ENCODE assay signal across 29 cellular contexts in the genomic region with DNA sequence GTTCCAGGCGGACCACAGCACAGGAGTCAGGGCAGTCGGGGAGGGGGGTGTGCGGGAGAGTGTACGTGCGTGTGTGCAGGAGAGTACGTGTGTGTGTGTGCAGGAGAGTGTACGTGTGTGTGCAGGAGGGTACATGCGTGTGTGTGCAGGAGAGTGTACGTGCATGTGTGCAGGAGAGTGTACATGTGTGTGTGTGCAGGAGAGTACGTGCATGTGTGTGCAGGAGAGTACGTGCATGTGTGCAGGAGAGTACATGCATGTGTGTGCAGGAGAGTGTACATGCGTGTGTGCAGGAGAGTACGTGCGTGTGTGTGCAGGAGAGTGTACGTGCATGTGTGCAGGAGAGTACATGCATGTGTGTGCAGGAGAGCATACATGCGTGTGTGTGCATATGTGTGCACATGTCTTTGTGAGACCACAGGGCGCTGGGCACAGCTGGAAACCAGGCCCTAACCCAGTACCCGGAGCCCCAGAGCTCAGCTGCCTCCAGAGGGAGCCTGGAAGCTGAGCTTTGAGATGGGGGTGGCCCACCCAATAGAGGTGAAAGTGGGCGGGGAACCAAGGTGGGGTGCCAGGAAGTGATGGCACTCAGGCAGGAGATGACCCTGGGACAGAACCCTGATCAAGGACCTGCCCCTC. TPM values are rescaled to one million over a fixed set of nuclear protein-coding genes. Genes with fewer than 3 reads are reported as not detected.
DNase-seq lines count a peak whose midpoint lies in the region; FAIRE-seq and TF ChIP-seq lines count a peak whose summit lies in the region.
"Had no signal": no experiment of that assay in that cellular context is flagged by ENCODE, and none has a peak within 500 bp of the region (broad histone marks: within the 10 kb centered on the region; RNA-seq: fewer than 3 reads in every experiment).

No MANE protein-coding gene starts in this region.

- no peaks in the 10 kb centered on the region for H3K36me3 ChIP-seq in Karpas-422 (ENCODE audit: insufficient read depth, low read length)
- no peaks in the 10 kb centered on the region for H3K36me3 ChIP-seq in kidney (ENCODE audit: control insufficient read depth in 1 of 2, insufficient read depth in 2 of 2, low read length in 2 of 2)
- no peaks in the 10 kb centered on the region for H3K36me3 ChIP-seq in trophoblast cell (ENCODE audit: control insufficient read depth in 1 of 2, insufficient read depth in 2 of 2, low read length in 2 of 2)
- H3K36me3 ChIP-seq in colonic mucosa, result no peaks in the 10 kb centered on the region
- H3K36me3 ChIP-seq in MM.1S (replicated peaks; ENCODE audit: insufficient read depth, low read length), result no peaks in the 10 kb centered on the region
- H3K36me3 ChIP-seq: BLaER1 treated with 17β-estradiol and CSF1 and Interleukin-3, amounts not matched to agents 10 nM and 100 nM had no signal

- no peaks in the 10 kb centered on the region for H3F3A ChIP-seq in MM.1S (ENCODE audit: insufficient read depth, low read length)

- H3K27ac ChIP-seq in Karpas-422 (ENCODE audit: low read length) (no peak overlapping the region), kidney (ENCODE audit: low read depth in 2 of 2, low read length in 2 of 2) (no peak overlapping the region), trophoblast cell (ENCODE audit: low read depth, low read length) (no peak overlapping the region), colonic mucosa (no peak overlapping the region), MM.1S (ENCODE audit: low read length) (no peak overlapping the region)
- H3K27ac ChIP-seq: A549; BLaER1 treated with 17β-estradiol and CSF1 and Interleukin-3, amounts not matched to agents 10 nM and 100 nM; PC-9 had no signal

- H2BK5ac ChIP-seq in trophoblast cell (ENCODE audit: low read depth, low read length, poor library complexity), result no peak overlapping the region

- no peak overlapping the region for H2BK12ac ChIP-seq in trophoblast cell (ENCODE audit: low read length)

- H3K23ac ChIP-seq in trophoblast cell (ENCODE audit: low read length), result no peak overlapping the region

- no peaks in the 10 kb centered on the region for H3K79me1 ChIP-seq in trophoblast cell (ENCODE audit: low read length)

- no peaks in the 10 kb centered on the region for H3K79me2 ChIP-seq in Karpas-422 (ENCODE audit: low read length)
- no peaks in the 10 kb centered on the region for H3K79me2 ChIP-seq in trophoblast cell (ENCODE audit: control insufficient read depth, insufficient read depth, low read length, poor library complexity)
- H3K79me2 ChIP-seq in MM.1S (ENCODE audit: low read length), result no peaks in the 10 kb centered on the region

- H3K14ac ChIP-seq in trophoblast cell (ENCODE audit: low read length), result no peak overlapping the region

- no peaks in the 10 kb centered on the region for H3K27me3 ChIP-seq in Karpas-422 (ENCODE audit: low read length)
- no peaks in the 10 kb centered on the region for H3K27me3 ChIP-seq in trophoblast cell (ENCODE audit: insufficient read depth, low read length)
- peaks cover 9% of the 10 kb centered on the region for H3K27me3 ChIP-seq in colonic mucosa
- no peaks in the 10 kb centered on the region; the same call in 1 of the 2 replicates for H3K27me3 ChIP-seq in MM.1S (replicated peaks; ENCODE audit: insufficient read depth, low read length)

- peak; percentile 83 for FAIRE-seq in GM12891 (lab: Jason Lieb, UNC)
- FAIRE-seq in kidney (lab: Jason Lieb, UNC), result no peak
- FAIRE-seq: A549, G401.6, GM19239, H54, K562 had no signal

- intact Hi-C loops in kidney (cut with DNase I), result no loop called here
- intact Hi-C loops in colonic mucosa (cut with DNase I), result no loop called here

- H4K12ac ChIP-seq in trophoblast cell (ENCODE audit: low read depth, low read length), result no peak overlapping the region

- H3K9me2 ChIP-seq in Karpas-422 (replicated peaks; ENCODE audit: insufficient read depth, low read length) (no peaks in the 10 kb centered on the region), MM.1S (replicated peaks; ENCODE audit: insufficient read depth, low read length) (no peaks in the 10 kb centered on the region)

- H3K9me3 ChIP-seq in Karpas-422 (ENCODE audit: low read length) (no peaks in the 10 kb centered on the region), kidney (ENCODE audit: control insufficient read depth in 1 of 2, low read length in 2 of 2) (no peaks in the 10 kb centered on the region), trophoblast cell (ENCODE audit: insufficient read depth, low read depth, low read length) (peaks cover 3% of the 10 kb centered on the region), colonic mucosa (no peaks in the 10 kb centered on the region), MM.1S (replicated peaks; ENCODE audit: insufficient read depth, low read length) (no peaks in the 10 kb centered on the region)
- H3K9me3 ChIP-seq: A549; BLaER1 treated with 17β-estradiol and CSF1 and Interleukin-3, amounts not matched to agents 10 nM and 100 nM had no signal

- no peak overlapping the region for H2AFZ ChIP-seq in Karpas-422 (ENCODE audit: low read length)
- no peak overlapping the region for H2AFZ ChIP-seq in trophoblast cell (ENCODE audit: insufficient read depth, low read length, poor library complexity)
- H2AFZ ChIP-seq in MM.1S (ENCODE audit: low read length), result no peak overlapping the region
- H2AFZ ChIP-seq: PC-9 had no signal

- no peak overlapping the region for H3K9ac ChIP-seq in Karpas-422 (ENCODE audit: low read length)
- no peak overlapping the region for H3K9ac ChIP-seq in kidney (ENCODE audit: low read length in 2 of 2)
- no peak overlapping the region for H3K9ac ChIP-seq in trophoblast cell (ENCODE audit: low read length)
- no peak overlapping the region for H3K9ac ChIP-seq in colonic mucosa (ENCODE audit: low read depth in 2 of 2, low read length in 2 of 2)
- no peak overlapping the region for H3K9ac ChIP-seq in MM.1S (ENCODE audit: low read length)
- H3K9ac ChIP-seq: BLaER1 treated with 17β-estradiol and CSF1 and Interleukin-3, amounts not matched to agents 10 nM and 100 nM had no signal

- no peak overlapping the region for H4K8ac ChIP-seq in trophoblast cell (ENCODE audit: low read depth, low read length)

- H3K4ac ChIP-seq in trophoblast cell (ENCODE audit: low read depth, low read length), result no peak overlapping the region

- no peak overlapping the region for H3K4me2 ChIP-seq in Karpas-422 (ENCODE audit: low read depth, low read length, poor library complexity, severe bottlenecking)
- no peak overlapping the region for H3K4me2 ChIP-seq in trophoblast cell (ENCODE audit: low read length)
- H3K4me2 ChIP-seq in MM.1S (ENCODE audit: low read depth, low read length), result no peak overlapping the region
- H3K4me2 ChIP-seq: A549, PC-9 had no signal

- no peak overlapping the region for H2AK5ac ChIP-seq in trophoblast cell (ENCODE audit: low read length)

- TF ChIP-seq CTCF in kidney (IDR thresholded peaks at IDR 0.05; ENCODE audit: borderline replicate concordance, extremely low read depth, insufficient read depth), result no peak
- TF ChIP-seq CTCF in colonic mucosa (IDR thresholded peaks at IDR 0.05), result no peak
- TF ChIP-seq CTCF in MM.1S (IDR thresholded peaks at IDR 0.05; ENCODE audit: low read length), result no peak

- TF ChIP-seq POLR2A in GM12891 (IDR thresholded peaks at IDR 0.05; ENCODE audit: low read depth, low read length), result no peak

- no peak overlapping the region for H4K91ac ChIP-seq in trophoblast cell (ENCODE audit: low read depth, low read length)

- DNase-seq in GM12891 (ENCODE audit: insufficient read length, low spot score), result no peak
- DNase-seq in Karpas-422, result peak; percentile 60
- DNase-seq in kidney, result peak; percentile 35
- no peak for DNase-seq in trophoblast cell
- no peak for DNase-seq in colonic mucosa
- no peak for DNase-seq in stimulated activated CD4-positive, alpha-beta T cell treated with anti-CD3 and anti-CD28 coated beads, Interleukin-2, amount 100 ng/mL, for 48 hours
- DNase-seq in MM.1S, result no peak
- DNase-seq: AML-193; CD4-positive, alpha-beta T cell; COR-L47; NCI-H1105 treated with DMSO at 0.1 percent for 48 hours; NCI-H146; NCI-H1930; NCI-H2107; NCI-H446 treated with DMSO at 0.1 percent for 48 hours; NCI-H526; NCI-H82; NK-92 treated with Interleukin-12 subunit alpha and Interleukin-12 subunit beta, amount 100 ng/mL, for 24 hours; PC-9; SHP77 had no signal

- H3K18ac ChIP-seq in trophoblast cell (ENCODE audit: low read length), result no peak overlapping the region

- no peaks in the 10 kb centered on the region for H3K4me1 ChIP-seq in Karpas-422 (ENCODE audit: low read length)
- H3K4me1 ChIP-seq in kidney (ENCODE audit: control insufficient read depth in 1 of 2, insufficient read depth in 1 of 2, low read depth in 1 of 2, low read length in 2 of 2), result peaks cover 0 to 3% of the 10 kb centered on the region in 2 donors
- H3K4me1 ChIP-seq in trophoblast cell (ENCODE audit: control insufficient read depth in 1 of 2, insufficient read depth in 2 of 2, low read length in 2 of 2), result no peaks in the 10 kb centered on the region
- no peaks in the 10 kb centered on the region for H3K4me1 ChIP-seq in colonic mucosa
- H3K4me1 ChIP-seq in MM.1S (ENCODE audit: low read length), result no peaks in the 10 kb centered on the region
- H3K4me1 ChIP-seq: A549 had no signal

- H3K4me3 ChIP-seq in Karpas-422 (ENCODE audit: low read length), result no peak overlapping the region
- H3K4me3 ChIP-seq in kidney (ENCODE audit: low read length in 2 of 2), result no peak overlapping the region
- peak overlapping the region; percentile 31 for H3K4me3 ChIP-seq in trophoblast cell (ENCODE audit: low read depth, low read length)
- H3K4me3 ChIP-seq in colonic mucosa, result no peak overlapping the region
- H3K4me3 ChIP-seq in MM.1S (ENCODE audit: low read length), result no peak overlapping the region
- H3K4me3 ChIP-seq: A549; BLaER1 treated with 17β-estradiol and CSF1 and Interleukin-3, amounts not matched to agents 10 nM and 100 nM; K562; PC-9 had no signal

- WGBS in trophoblast cell (ENCODE audit: extremely low coverage, insufficient coverage, insufficient read length), result no CpG with 5 or more reads among the region's 19 CpGs

- H4K20me1 ChIP-seq in Karpas-422 (ENCODE audit: insufficient read depth, low read depth, low read length) (no peaks in the 10 kb centered on the region), MM.1S (ENCODE audit: insufficient read depth, low read length) (no peaks in the 10 kb centered on the region)
- H4K20me1 ChIP-seq: BLaER1 treated with 17β-estradiol and CSF1 and Interleukin-3, amounts not matched to agents 10 nM and 100 nM had no signal

- no peak overlapping the region for H2BK120ac ChIP-seq in trophoblast cell (ENCODE audit: insufficient read depth, low read length, poor library complexity)

RNA-seq across cellular contexts. Expression of a gene that starts 13.9 kb away (rescaled TPM):
- polyA plus RNA-seq in GM12891 (2012; ENCODE audit: low read depth, missing spikeins), result not detected
- total RNA-seq in Karpas-422 (2014; rRNA removed; shearing (Covaris generic); ENCODE audit: low replicate concordance), result not detected in 2 replicates
- total RNA-seq in kidney, result 5.7 TPM
- 0.24 TPM for polyA plus RNA-seq in kidney (ENCODE audit: insufficient read depth, low read depth, low replicate concordance)
- 0.11 TPM in 2 replicates for polyA plus RNA-seq in trophoblast cell (2013)
- under 1 TPM; 0.07 to 0.13 TPM for total RNA-seq in colonic mucosa
- total RNA-seq: CD4-positive, alpha-beta T cell; RPMI7951 had no signal
- polyA plus RNA-seq: K562 had no signal

RNA-seq across cellular contexts. Expression of a gene that starts 24.5 kb away (rescaled TPM):
- 1.2 TPM for polyA plus RNA-seq in GM12891 (2012; ENCODE audit: low read depth, missing spikeins)
- total RNA-seq in Karpas-422 (2014; rRNA removed; shearing (Covaris generic); ENCODE audit: low replicate concordance), result 1.0 TPM in 2 replicates
- total RNA-seq in kidney (2.7 TPM), colonic mucosa (under 1 TPM; 0.08 to 0.12 TPM)
- polyA plus RNA-seq in kidney (ENCODE audit: insufficient read depth, low read depth, low replicate concordance), result 0.28 TPM
- 0.11 TPM in 2 replicates for polyA plus RNA-seq in trophoblast cell (2013)
- total RNA-seq: CD4-positive, alpha-beta T cell; HT-29; MCF 10A had no signal

RNA-seq across cellular contexts. Expression of a gene that starts 34.2 kb away (rescaled TPM):
- polyA plus RNA-seq in GM12891 (2012; ENCODE audit: low read depth, missing spikeins), result not detected
- 2.8 and 4.1 TPM in 2 replicates for total RNA-seq in Karpas-422 (2014; rRNA removed; shearing (Covaris generic); ENCODE audit: low replicate concordance)
- total RNA-seq in kidney (61.4 TPM), colonic mucosa (under 1 TPM in 1 of 2 donors, not detected in 1; 0.50 TPM)
- polyA plus RNA-seq in kidney (ENCODE audit: insufficient read depth, low read depth, low replicate concordance), result 1.6 TPM
- polyA plus RNA-seq in trophoblast cell (2013), result 0.25 and 0.56 TPM in 2 replicates
- total RNA-seq: CD4-positive, alpha-beta T cell had no signal

Comparison
In these comparisons a context has a peak if more than half of its experiments do, and no peak if none do; other contexts are left out.
1. DNase-seq: peak in Karpas-422 (single experiment) and kidney (single experiment); none in GM12891 (single experiment), trophoblast cell (0 of 2), colonic mucosa (single experiment), stimulated activated CD4-positive, alpha-beta T cell treated with anti-CD3 and anti-CD28 coated beads, Interleukin-2, amount 100 ng/mL, for 48 hours (0 of 2) and MM.1S (single experiment).
2. RNA of a gene that starts 34.2 kb away (total RNA-seq): 61.4 TPM in kidney (single experiment); 2.8 to 4.1 TPM in Karpas-422 and 0.50 TPM in colonic mucosa; every median in the first group is over 10 times any median in the second.